Comparison of ENCODE assay signal across 32 cellular contexts in genomic region chr11:125498521-125498920, GRCh38.
"Had no signal": no experiment of that assay in that cellular context is flagged by ENCODE, and none has a peak within 500 bp of the region (broad histone marks: within the 10 kb centered on the region; RNA-seq: fewer than 3 reads in every experiment).

No MANE protein-coding gene starts in this region.

- H3K27me3 ChIP-seq: ascending aorta had no signal

- H3K9me3 ChIP-seq: ascending aorta had no signal

- ATAC-seq: activated CD4-positive, alpha-beta T cell treated with anti-CD3 and anti-CD28 coated beads for 36 hours; activated CD4-positive, CD25-positive, alpha-beta regulatory T cell treated with anti-CD3 and anti-CD28 coated beads, Interleukin-2, amount 50 U/mL, for 24 hours; activated CD8-positive, alpha-beta memory T cell treated with anti-CD3 and anti-CD28 coated beads, Interleukin-2, amount 10 ng/mL, durations not matched to agents 7 days and 5 days; activated CD8-positive, alpha-beta T cell treated with anti-CD3 and anti-CD28 coated beads, Interleukin-2, amount 10 ng/mL, durations not matched to agents 7 days and 5 days; activated naive CD8-positive, alpha-beta T cell treated with anti-CD3 and anti-CD28 coated beads, Interleukin-2, amount 50 U/mL, for 24 hours; WTC11 had no signal

- FAIRE-seq: bronchial epithelial cell, TTC549 had no signal

- H3K36me3 ChIP-seq: ascending aorta, cardiac muscle cell had no signal

- H3K27ac ChIP-seq: ascending aorta, cardiac muscle cell, VCaP had no signal

- DNase-seq: activated CD4-positive, alpha-beta memory T cell treated with anti-CD3 and anti-CD28 coated beads, Interleukin-2, amount 10 ng/mL, durations not matched to agents 7 days and 5 days; activated CD4-positive, alpha-beta T cell treated with anti-CD3 and anti-CD28 coated beads for 1 hour; activated CD4-positive, alpha-beta T cell treated with anti-CD3 and anti-CD28 coated beads for 36 hours; activated CD4-positive, alpha-beta T cell treated with anti-CD3 and anti-CD28 coated beads for 48 hours; activated CD4-positive, alpha-beta T cell treated with anti-CD3 and anti-CD28 coated beads, Interleukin-2, amount 10 ng/mL, durations not matched to agents 7 days and 5 days; activated CD4-positive, alpha-beta T cell treated with anti-CD3 and anti-CD28 coated beads, Interleukin-2, amount 50 U/mL, for 48 hours; activated CD4-positive, CD25-positive, alpha-beta regulatory T cell; activated CD8-positive, alpha-beta memory T cell treated with anti-CD3 and anti-CD28 coated beads for 24 hours; activated CD8-positive, alpha-beta memory T cell treated with anti-CD3 and anti-CD28 coated beads, Interleukin-2, amount 10 ng/mL, durations not matched to agents 7 days and 5 days; activated CD8-positive, alpha-beta memory T cell treated with anti-CD3 and anti-CD28 coated beads, Interleukin-2, amount 50 U/mL, for 48 hours; activated CD8-positive, alpha-beta T cell treated with anti-CD3 and anti-CD28 coated beads, Interleukin-2, amount 10 ng/mL, durations not matched to agents 7 days and 5 days; activated effector memory CD4-positive, alpha-beta T cell treated with Interleukin-2 at 50 U/mL for 16 hours; activated gamma-delta T cell; activated naive CD4-positive, alpha-beta T cell treated with anti-CD3 and anti-CD28 coated beads, Interleukin-2, amount 10 ng/mL, durations not matched to agents 7 days and 5 days; activated naive CD4-positive, alpha-beta T cell treated with Interleukin-2 at 50 U/mL for 16 hours; activated naive CD8-positive, alpha-beta T cell treated with anti-CD3 and anti-CD28 coated beads, Interleukin-2, amount 10 ng/mL, durations not matched to agents 7 days and 5 days; activated naive CD8-positive, alpha-beta T cell treated with anti-CD3 and anti-CD28 coated beads, Interleukin-2, amount 50 U/mL, for 24 hours; activated T-cell treated with anti-CD3 and anti-CD28 coated beads, Interleukin-2, amount 50 U/mL, for 24 hours; activated T-cell treated with anti-CD3 and anti-CD28 coated beads, Interleukin-2, amount 50 U/mL, for 48 hours; amygdala; anterior cingulate cortex; caudate nucleus; cerebellar nuclear complex; T-helper 2 cell; T-helper 9 cell had no signal

- H3K4me3 ChIP-seq: ascending aorta, cardiac muscle cell had no signal
